Comparison of ENCODE assay signal across 22 cellular contexts in genomic region chr16:16780588-16780987, GRCh38.
DNase-seq lines count a peak whose midpoint lies in the region; ATAC-seq, FAIRE-seq and TF ChIP-seq lines count a peak whose summit lies in the region.
"Had no signal": no experiment of that assay in that cellular context is flagged by ENCODE, and none has a peak within 500 bp of the region (broad histone marks: within the 10 kb centered on the region; RNA-seq: fewer than 3 reads in every experiment).

No MANE protein-coding gene starts in this region.

- H3K4me3 ChIP-seq in NT2/D1 (ENCODE audit: insufficient read length, low read depth) (no peak overlapping the region), H1 (ENCODE audit: extremely low read depth in 1 of 4, insufficient read depth in 2 of 4, low read depth in 3 of 4, low read length in 4 of 4) (no peak overlapping the region)
- H3K4me3 ChIP-seq: BLaER1, GM12878, GM23248, MG63, Peyer's patch had no signal

- no peak overlapping the region for H2BK15ac ChIP-seq in H1 (ENCODE audit: low read length)

- H3K4me1 ChIP-seq in NT2/D1 (ENCODE audit: insufficient read depth, insufficient read length) (peaks cover 2% of the 10 kb centered on the region), H1 (replicated peaks in 1 of 4; ENCODE audit: control insufficient read depth in 3 of 4, insufficient read depth in 4 of 4, low read length in 3 of 4) (peaks cover 4 to 9% (median 9%) of the 10 kb centered on the region in 4 experiments; a peak in 6 of 7 replicates)
- H3K4me1 ChIP-seq: BLaER1, Caco-2, Peyer's patch had no signal

- TF ChIP-seq POLR2A in H1 (IDR thresholded peaks at IDR 0.05; ENCODE audit: control extremely low read depth in 1 of 2, low read depth in 2 of 2, low read length in 2 of 2), result no peak

- H3K36me3 ChIP-seq in NT2/D1 (ENCODE audit: insufficient read depth, insufficient read length, low read length) (no peaks in the 10 kb centered on the region), H1 (ENCODE audit: control insufficient read depth in 2 of 4, insufficient read depth in 4 of 4, low read length in 3 of 4) (no peaks in the 10 kb centered on the region)
- H3K36me3 ChIP-seq: BLaER1, MG63, Peyer's patch had no signal

- no peak overlapping the region for H4K5ac ChIP-seq in H1 (ENCODE audit: insufficient read length, low read depth, low read length)

- H3K79me2 ChIP-seq in H1 (ENCODE audit: control insufficient read depth in 1 of 2, insufficient read depth in 2 of 2, low read length in 2 of 2), result no peaks in the 10 kb centered on the region

- no peak; a peak in 1 of 4 replicates for TF ChIP-seq RAD21 in H1 (IDR thresholded peaks at IDR 0.05 in 1 of 2, conservative IDR thresholded peaks at IDR 0.05 in 1 of 2; ENCODE audit: low read depth in 2 of 2, low read length in 2 of 2)

- POLR2A ChIA-PET in H1 (lab: Charles Lee; ENCODE audit: partially characterized antibody), result no interaction called here

- no peak overlapping the region for H4K91ac ChIP-seq in H1 (replicated peaks; ENCODE audit: insufficient read length, low read length)

- no peaks in the 10 kb centered on the region for H3K79me1 ChIP-seq in H1 (ENCODE audit: low read depth, low read length)

- WGBS in H1 (ENCODE audit: extremely low coverage in 1 of 2, insufficient coverage in 1 of 2, insufficient read length in 1 of 2, insufficient replicate concordance in 2 of 2, low coverage in 1 of 2, low lambda C conversion rate in 2 of 2, missing lambda C conversion rate in 1 of 2), 2 experiments, result 32% methylated on average over 4 of the region's 4 CpGs; no CpG with 5 or more reads in 1 of the 2 experiments

- H3K9ac ChIP-seq in NT2/D1 (ENCODE audit: insufficient read length, low read depth), result no peak overlapping the region
- H3K9ac ChIP-seq in H1 (replicated peaks in 1 of 4; ENCODE audit: extremely low read depth in 1 of 4, low read depth in 3 of 4, low read length in 3 of 4), result no peak overlapping the region
- H3K9ac ChIP-seq: BLaER1, GM23248 had no signal

- CTCF ChIA-PET in H1 (lab: Charles Lee; ENCODE audit: partially characterized antibody), result no interaction called here

- H3K27ac ChIP-seq in H1 (ENCODE audit: low read depth, low read length), result no peak overlapping the region
- H3K27ac ChIP-seq: BLaER1, GM23248, Peyer's patch had no signal

- no peak for ATAC-seq in GM19324 (IDR thresholded peaks at IDR 0.05; ENCODE audit: low FRiP score, unreplicated experiment)
- ATAC-seq: GM12878, HCT116 had no signal

- no peak overlapping the region for H2BK120ac ChIP-seq in H1 (replicated peaks; ENCODE audit: low read depth, low read length)

- no peak overlapping the region for H3K23ac ChIP-seq in H1 (ENCODE audit: insufficient read length)

- no peak for TF ChIP-seq EP300 in H1 (IDR thresholded peaks at IDR 0.05; ENCODE audit: borderline replicate concordance in 1 of 2, low read depth in 2 of 2, low read length in 2 of 2)

- DNase-seq in NT2/D1 (ENCODE audit: low read depth, low spot score) (peak; percentile 90), H1 (ENCODE audit: low read depth in 1 of 2, low spot score in 2 of 2) (peak in 1 of 2 experiments; percentile 15), islet precursor cell (peak; percentile 54), cerebellum (ENCODE audit: low spot score) (no peak), HTR-8/SVneo (ENCODE audit: insufficient read length, low spot score) (no peak), NCI-H2107 (lab: John Stamatoyannopoulos, UW) (no peak)
- DNase-seq: ACHN; Caco-2; CD4-positive, alpha-beta T cell; DMS 273 treated with DMSO at 0.1 percent for 48 hours; DMS79 treated with DMSO at 0.1 percent for 48 hours; GM23248; MG63; NCI-H1417; NCI-H1694 treated with DMSO at 0.1 percent for 48 hours; NCI-H69; NK-92 treated with Interleukin-12 subunit alpha and Interleukin-12 subunit beta, amount 100 ng/mL, for 24 hours; Peyer's patch had no signal

- H3K4me2 ChIP-seq in H1 (ENCODE audit: insufficient read depth in 1 of 2, low read depth in 2 of 2, low read length in 2 of 2), result peak overlapping the region; percentile 7 to 21; a peak in 1 of 4 replicates
- H3K4me2 ChIP-seq: BLaER1 had no signal

- H4K8ac ChIP-seq in H1 (ENCODE audit: extremely low read depth, insufficient read depth, low read length), result no peak overlapping the region

- no peak overlapping the region for H2AK5ac ChIP-seq in H1 (ENCODE audit: low read depth, low read length)

- H2AFZ ChIP-seq in H1 (ENCODE audit: low read length), result no peak overlapping the region
- H2AFZ ChIP-seq: GM23248 had no signal

- no peak overlapping the region for H2BK5ac ChIP-seq in H1 (ENCODE audit: low read depth, low read length)

- H3K14ac ChIP-seq in H1 (ENCODE audit: insufficient read length), result no peak overlapping the region

- FAIRE-seq in H1 (lab: Jason Lieb, UNC), result peak; percentile 50
- FAIRE-seq in HTR-8/SVneo (lab: Jason Lieb, UNC), result no peak
- FAIRE-seq: GM12878 had no signal

- H2BK20ac ChIP-seq in H1 (ENCODE audit: low read length), result no peak overlapping the region

- H3K56ac ChIP-seq in H1 (replicated peaks; ENCODE audit: insufficient read length, low read depth, low read length), result no peak overlapping the region

- H3K27me3 ChIP-seq in NT2/D1 (ENCODE audit: insufficient read depth, insufficient read length), result no peaks in the 10 kb centered on the region
- no peaks in the 10 kb centered on the region for H3K27me3 ChIP-seq in H1 (replicated peaks in 1 of 4; ENCODE audit: control insufficient read depth in 3 of 4, extremely low read depth in 1 of 4, insufficient read depth in 3 of 4, low read length in 3 of 4)
- H3K27me3 ChIP-seq: BLaER1, Peyer's patch had no signal

- H3K4ac ChIP-seq in H1 (replicated peaks; ENCODE audit: insufficient read length, low read depth, low read length), result no peak overlapping the region

- no peaks in the 10 kb centered on the region for H4K20me1 ChIP-seq in H1 (replicated peaks in 1 of 2; ENCODE audit: control insufficient read depth in 1 of 2, insufficient read depth in 2 of 2, low read length in 2 of 2)
- H4K20me1 ChIP-seq: BLaER1 had no signal

- H3K9me3 ChIP-seq in NT2/D1 (ENCODE audit: insufficient read depth, low read length), result peaks cover 16% of the 10 kb centered on the region; the same call in 1 of the 2 replicates
- no peaks in the 10 kb centered on the region for H3K9me3 ChIP-seq in H1 (ENCODE audit: insufficient read depth in 2 of 2, low read depth in 1 of 2, low read length in 1 of 2)
- H3K9me3 ChIP-seq: BLaER1, Caco-2, MG63, Peyer's patch had no signal

- no peak for TF ChIP-seq CTCF in H1 (IDR thresholded peaks at IDR 0.05; ENCODE audit: control extremely low read depth in 1 of 3, insufficient read depth in 1 of 3, low read depth in 1 of 3, low read length in 3 of 3)

- H3K18ac ChIP-seq in H1 (ENCODE audit: extremely low read depth, low read length), result no peak overlapping the region

- no peak overlapping the region for H2BK12ac ChIP-seq in H1 (ENCODE audit: low read depth, low read length)

- no peaks in the 10 kb centered on the region for H3K23me2 ChIP-seq in H1 (ENCODE audit: low read depth, low read length)

TF ChIP-seq in H1, 55 proteins besides CTCF, POLR2A, EP300 and RAD21:
- TF ChIP-seq HDAC2 (IDR thresholded peaks at IDR 0.05; ENCODE audit: borderline replicate concordance in 1 of 2, low read depth in 2 of 2, low read length in 2 of 2), result peak in 1 of 2 experiments; percentile 70; a peak in 1 of 4 replicates
- TF ChIP-seq E2F6 (IDR thresholded peaks at IDR 0.05), result no peak

Comparison
In these comparisons a context has a peak if more than half of its experiments do, and no peak if none do; other contexts are left out.
1. DNase-seq: peak in NT2/D1 (single experiment) and islet precursor cell (single experiment); none in cerebellum (single experiment), HTR-8/SVneo (single experiment) and NCI-H2107 (single experiment).